ENCODE assay signal across 19 cellular contexts in the genomic region with DNA sequence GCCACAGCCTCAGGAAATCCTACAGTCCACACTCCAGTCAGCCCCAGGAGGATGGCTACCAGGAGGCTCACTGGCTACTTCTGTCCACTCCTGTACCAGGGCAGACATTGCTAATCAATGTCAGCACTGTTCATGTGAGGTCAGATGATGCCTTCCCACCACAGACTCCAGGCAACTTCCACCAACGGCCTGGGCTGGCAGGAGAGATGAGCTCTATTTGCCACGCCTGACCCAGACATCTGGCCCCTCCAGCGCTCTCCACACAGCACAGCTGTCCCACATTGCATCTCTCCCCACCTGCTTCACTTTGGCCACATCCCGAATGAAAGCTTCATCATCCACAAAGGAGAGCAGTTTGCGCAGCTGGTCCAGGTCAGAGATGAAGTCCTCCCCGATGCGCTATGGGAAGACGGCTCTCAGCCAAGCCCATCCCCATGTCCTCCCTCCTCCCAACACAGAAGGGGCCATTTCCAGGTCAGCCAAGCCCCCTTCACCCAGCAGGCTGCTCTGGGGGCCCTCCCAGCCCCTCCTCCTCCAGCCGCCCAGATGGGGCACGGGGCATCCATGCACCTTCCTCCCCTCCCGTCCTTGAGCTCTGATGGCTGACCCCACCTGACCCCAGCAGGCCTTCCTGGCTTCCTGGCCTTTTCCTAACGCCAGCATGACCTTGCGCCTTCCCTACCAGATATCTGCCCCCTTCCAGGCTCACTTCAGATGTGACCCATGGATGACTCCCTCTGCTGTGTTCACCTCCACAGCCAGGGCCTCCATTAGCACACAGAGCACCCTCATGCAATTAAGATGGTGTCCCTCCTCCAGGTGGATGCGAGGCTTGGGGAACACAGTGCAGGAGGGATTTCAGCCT. TPM values are rescaled to one million over a fixed set of nuclear protein-coding genes. Genes with fewer than 3 reads are reported as not detected.
A peak's percentile ranks its signal among the peaks of the same experiment; 100 is the strongest.
DNase-seq lines count a peak whose midpoint lies in the region; ATAC-seq, FAIRE-seq and TF ChIP-seq lines count a peak whose summit lies in the region.
"Had no signal": no experiment of that assay in that cellular context is flagged by ENCODE, and none has a peak within 500 bp of the region (broad histone marks: within the 10 kb centered on the region; RNA-seq: fewer than 3 reads in every experiment).

No MANE protein-coding gene starts in this region.

- no peak overlapping the region for H3K9ac ChIP-seq in kidney (ENCODE audit: low read length in 2 of 2)

- CTCF ChIA-PET in activated naive CD4-positive, alpha-beta T cell treated with anti-CD3 and anti-CD28 coated beads, Interleukin-2, amount 10 ng/mL, durations not matched to agents 7 days and 5 days (lab: Charles Lee) = interaction anchor here (13.4 kb wide), 1 partner anchor 13 kb away, joined by 208 read pairs; a partner anchor contains a TSS
- CTCF ChIA-PET in activated CD4-positive, alpha-beta memory T cell treated with anti-CD3 and anti-CD28 coated beads for 36 hours (lab: Charles Lee) = interaction anchor here (1.3 to 1.4 kb wide), 2 partner anchors 10 to 16 kb away, joined by 4 to 5 read pairs; no protein-coding TSS in a partner anchor

- H3K36me3 Mint-ChIP-seq in activated naive CD4-positive, alpha-beta T cell treated with anti-CD3 and anti-CD28 coated beads, Interleukin-2, amount 10 ng/mL, durations not matched to agents 7 days and 5 days = peaks cover 31% of the 10 kb centered on the region
- peaks cover 1% of the 10 kb centered on the region for H3K36me3 Mint-ChIP-seq in activated CD4-positive, alpha-beta memory T cell treated with anti-CD3 and anti-CD28 coated beads for 36 hours

- no peaks in the 10 kb centered on the region for H3K27me3 Mint-ChIP-seq in activated naive CD4-positive, alpha-beta T cell treated with anti-CD3 and anti-CD28 coated beads, Interleukin-2, amount 10 ng/mL, durations not matched to agents 7 days and 5 days
- no peaks in the 10 kb centered on the region for H3K27me3 Mint-ChIP-seq in activated CD4-positive, alpha-beta memory T cell treated with anti-CD3 and anti-CD28 coated beads for 36 hours
- H3K27me3 Mint-ChIP-seq: memory B cell had no signal

- TF ChIP-seq CTCF in kidney (IDR thresholded peaks at IDR 0.05; ENCODE audit: borderline replicate concordance, extremely low read depth, insufficient read depth) = no peak

- H3K9me3 ChIP-seq in kidney (ENCODE audit: control insufficient read depth in 1 of 2, low read length in 2 of 2) (no peaks in the 10 kb centered on the region), aorta (ENCODE audit: control insufficient read depth, low read length) (no peaks in the 10 kb centered on the region)
- H3K9me3 ChIP-seq: body of pancreas, heart left ventricle had no signal

- H3K36me3 ChIP-seq in kidney (ENCODE audit: control insufficient read depth in 1 of 2, insufficient read depth in 2 of 2, low read length in 2 of 2) (no peaks in the 10 kb centered on the region), aorta (ENCODE audit: control insufficient read depth in 1 of 2, insufficient read depth in 2 of 2, low read length in 1 of 2) (no peaks in the 10 kb centered on the region)

- 85 to 90% methylated on average over 13 to 14 of the region's 14 CpGs for WGBS in aorta, 2 donors

- no peaks in the 10 kb centered on the region for H3K9me3 Mint-ChIP-seq in activated naive CD4-positive, alpha-beta T cell treated with anti-CD3 and anti-CD28 coated beads, Interleukin-2, amount 10 ng/mL, durations not matched to agents 7 days and 5 days
- no peaks in the 10 kb centered on the region for H3K9me3 Mint-ChIP-seq in activated CD4-positive, alpha-beta memory T cell treated with anti-CD3 and anti-CD28 coated beads for 36 hours
- H3K9me3 Mint-ChIP-seq: memory B cell, nephron had no signal

- ATAC-seq in aorta (ENCODE audit: low FRiP score) (no peak), HG02981 (IDR thresholded peaks at IDR 0.05; ENCODE audit: unreplicated experiment) (no peak)
- ATAC-seq: body of pancreas, heart left ventricle had no signal

- H3K4me3 ChIP-seq in kidney (ENCODE audit: low read length in 2 of 2) (no peak overlapping the region), aorta (ENCODE audit: low read length in 2 of 2) (no peak overlapping the region)
- H3K4me3 ChIP-seq: body of pancreas, heart left ventricle had no signal

- H3K4me3 Mint-ChIP-seq in activated naive CD4-positive, alpha-beta T cell treated with anti-CD3 and anti-CD28 coated beads, Interleukin-2, amount 10 ng/mL, durations not matched to agents 7 days and 5 days = no peak overlapping the region
- no peak overlapping the region for H3K4me3 Mint-ChIP-seq in activated CD4-positive, alpha-beta memory T cell treated with anti-CD3 and anti-CD28 coated beads for 36 hours
- H3K4me3 Mint-ChIP-seq: memory B cell, nephron had no signal

- H3K4me1 Mint-ChIP-seq in activated naive CD4-positive, alpha-beta T cell treated with anti-CD3 and anti-CD28 coated beads, Interleukin-2, amount 10 ng/mL, durations not matched to agents 7 days and 5 days = peaks cover 43% of the 10 kb centered on the region
- peaks cover 5% of the 10 kb centered on the region for H3K4me1 Mint-ChIP-seq in activated CD4-positive, alpha-beta memory T cell treated with anti-CD3 and anti-CD28 coated beads for 36 hours (ENCODE audit: low read depth)

- peak overlapping the region; percentile 76 for H3K27ac Mint-ChIP-seq in activated naive CD4-positive, alpha-beta T cell treated with anti-CD3 and anti-CD28 coated beads, Interleukin-2, amount 10 ng/mL, durations not matched to agents 7 days and 5 days
- H3K27ac Mint-ChIP-seq in activated CD4-positive, alpha-beta memory T cell treated with anti-CD3 and anti-CD28 coated beads for 36 hours = no peak overlapping the region
- H3K27ac Mint-ChIP-seq: memory B cell had no signal

- H3K27ac ChIP-seq in kidney (ENCODE audit: low read depth in 2 of 2, low read length in 2 of 2) (no peak overlapping the region), aorta (ENCODE audit: low read depth in 1 of 2, low read length in 2 of 2) (no peak overlapping the region)
- H3K27ac ChIP-seq: body of pancreas, heart left ventricle had no signal

- no peak for DNase-seq in activated naive CD4-positive, alpha-beta T cell treated with anti-CD3 and anti-CD28 coated beads, Interleukin-2, amount 10 ng/mL, durations not matched to agents 7 days and 5 days
- no peak for DNase-seq in activated naive CD4-positive, alpha-beta T cell treated with Interleukin-2 at 50 U/mL for 16 hours
- peak; percentile 77 to 78 for DNase-seq in SHP77 (lab: John Stamatoyannopoulos, UW)
- DNase-seq in kidney = peak; percentile 54
- DNase-seq in aorta = peak; percentile 38 to 67
- DNase-seq in activated CD4-positive, alpha-beta memory T cell treated with anti-CD3 and anti-CD28 coated beads for 36 hours = no peak
- DNase-seq in medulla oblongata (ENCODE audit: extremely low spot score) = no peak
- DNase-seq: activated naive CD4-positive, alpha-beta T cell; dermis blood vessel endothelial cell; HCEC 1CT; heart left ventricle; MM.1S; NCI-H2081; SW 1271 had no signal

- POLR2A ChIA-PET in activated CD4-positive, alpha-beta memory T cell treated with anti-CD3 and anti-CD28 coated beads for 36 hours (lab: Charles Lee) = interaction anchor here (0.8 kb wide), 1 partner anchor 12 kb away, joined by 3 read pairs; no protein-coding TSS in a partner anchor

- H3K4me1 ChIP-seq in kidney (ENCODE audit: control insufficient read depth in 1 of 2, insufficient read depth in 1 of 2, low read depth in 1 of 2, low read length in 2 of 2) (no peaks in the 10 kb centered on the region), aorta (ENCODE audit: control insufficient read depth in 1 of 2, insufficient read depth in 2 of 2, low read length in 2 of 2) (no peaks in the 10 kb centered on the region)
- H3K4me1 ChIP-seq: body of pancreas, heart left ventricle had no signal

- intact Hi-C loops in kidney (cut with DNase I) (no loop called here), aorta (cut with DNase I) (no loop called here)
- intact Hi-C loops in activated CD4-positive, alpha-beta memory T cell treated with anti-CD3 and anti-CD28 coated beads for 36 hours (cut with micrococcal nuclease) = no loop called here

- no peak for FAIRE-seq in kidney (lab: Jason Lieb, UNC)

- no peaks in the 10 kb centered on the region for H3K27me3 ChIP-seq in aorta (ENCODE audit: control insufficient read depth in 1 of 2, insufficient read depth in 2 of 2, low read length in 1 of 2)
- H3K27me3 ChIP-seq: body of pancreas, heart left ventricle had no signal

RNA-seq across cellular contexts. Expression of a gene that starts 7.4 kb away (rescaled TPM):
- 8.6 TPM for total RNA-seq in kidney
- polyA plus RNA-seq in kidney (ENCODE audit: insufficient read depth, low read depth, low replicate concordance) = 2.5 TPM
- 10 to 100 TPM; 11.5 to 12.9 TPM for total RNA-seq in aorta
- polyA plus RNA-seq in aorta = 10 to 100 TPM in 1 of 2 donors, 1 to 10 TPM in 1; 1.9 to 12.5 TPM
- 1 to 10 TPM in 1 of 2 experiments, under 1 TPM in 1; 0.94 to 1.6 TPM for total RNA-seq in activated CD4-positive, alpha-beta memory T cell treated with anti-CD3 and anti-CD28 coated beads for 36 hours

RNA-seq across cellular contexts. Expression of a gene that starts 8.4 kb away (rescaled TPM):
- total RNA-seq in kidney = 42.6 TPM
- polyA plus RNA-seq in kidney (ENCODE audit: insufficient read depth, low read depth, low replicate concordance) = 14.1 TPM
- total RNA-seq in aorta = 10 to 100 TPM; 44.7 to 52.6 TPM
- polyA plus RNA-seq in aorta = 100 to 1,000 TPM in 1 of 2 donors, 10 to 100 TPM in 1; 20.8 to 152 TPM
- 1 to 10 TPM; 7.5 to 8.2 TPM for total RNA-seq in activated CD4-positive, alpha-beta memory T cell treated with anti-CD3 and anti-CD28 coated beads for 36 hours

RNA-seq across cellular contexts. Expression of a gene that starts 26.0 kb away (rescaled TPM):
- total RNA-seq in kidney = 320 TPM
- 87.5 TPM for polyA plus RNA-seq in kidney (ENCODE audit: insufficient read depth, low read depth, low replicate concordance)
- 100 to 1,000 TPM; 267 to 322 TPM for total RNA-seq in aorta
- polyA plus RNA-seq in aorta = 100 to 1,000 TPM in 1 of 2 donors, 10 to 100 TPM in 1; 46.6 to 136 TPM
- 100 to 1,000 TPM; 323 to 328 TPM for total RNA-seq in activated CD4-positive, alpha-beta memory T cell treated with anti-CD3 and anti-CD28 coated beads for 36 hours

RNA-seq across cellular contexts. Expression of a gene that starts 29.3 kb away (rescaled TPM):
- total RNA-seq in kidney = 13.3 TPM
- 22.0 TPM for polyA plus RNA-seq in kidney (ENCODE audit: insufficient read depth, low read depth, low replicate concordance)
- total RNA-seq in aorta = 10 to 100 TPM; 21.6 to 35.9 TPM
- polyA plus RNA-seq in aorta = 1 to 10 TPM; 2.6 to 9.6 TPM
- total RNA-seq in activated CD4-positive, alpha-beta memory T cell treated with anti-CD3 and anti-CD28 coated beads for 36 hours = under 1 TPM; 0.31 to 0.41 TPM
- total RNA-seq: dermis blood vessel endothelial cell had no signal
- polyA plus RNA-seq: AG04450 had no signal

RNA-seq across cellular contexts. Expression of a gene that starts 50.7 kb away (rescaled TPM):
- total RNA-seq in kidney (12.5 TPM), aorta (10 to 100 TPM; 10.7 to 11.5 TPM)
- polyA plus RNA-seq in kidney (ENCODE audit: insufficient read depth, low read depth, low replicate concordance) (15.4 TPM), aorta (10 to 100 TPM in 1 of 2 donors, 1 to 10 TPM in 1; 5.4 to 29.6 TPM)
- total RNA-seq in activated CD4-positive, alpha-beta memory T cell treated with anti-CD3 and anti-CD28 coated beads for 36 hours = 10 to 100 TPM; 83.3 to 85.8 TPM

Comparison
In these comparisons a context has a peak if more than half of its experiments do, and no peak if none do; other contexts are left out.
1. DNase-seq: peak in SHP77 (2 of 2), kidney (single experiment) and aorta (2 of 2); none in activated naive CD4-positive, alpha-beta T cell treated with anti-CD3 and anti-CD28 coated beads, Interleukin-2, amount 10 ng/mL, durations not matched to agents 7 days and 5 days (single experiment), activated naive CD4-positive, alpha-beta T cell treated with Interleukin-2 at 50 U/mL for 16 hours (single experiment), activated CD4-positive, alpha-beta memory T cell treated with anti-CD3 and anti-CD28 coated beads for 36 hours (single experiment) and medulla oblongata (single experiment).